In the genomic region with DNA sequence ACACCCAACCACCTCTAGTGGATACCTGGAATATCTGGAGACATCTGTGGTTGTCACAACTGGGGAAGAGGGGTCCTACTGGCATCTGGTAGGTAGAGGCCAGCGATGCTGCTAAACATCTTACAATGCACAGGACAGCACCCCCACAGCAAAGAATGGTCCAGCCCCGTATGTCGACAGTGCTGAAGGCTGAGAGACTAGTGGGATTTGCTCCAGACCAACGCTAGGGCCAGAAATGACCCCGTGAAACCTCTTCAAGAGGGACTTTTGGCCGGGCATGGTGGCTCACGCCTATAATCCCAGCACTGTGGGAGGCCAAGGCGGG, we compare ENCODE assay signal across 17 cellular contexts. TPM values are rescaled to one million over a fixed set of nuclear protein-coding genes. Genes with fewer than 3 reads are reported as not detected.
DNase-seq lines count a peak whose midpoint lies in the region; ATAC-seq and TF ChIP-seq lines count a peak whose summit lies in the region.
"Had no signal": no experiment of that assay in that cellular context is flagged by ENCODE, and none has a peak within 500 bp of the region (broad histone marks: within the 10 kb centered on the region; RNA-seq: fewer than 3 reads in every experiment).

No MANE protein-coding gene starts in this region.

- H3K27ac ChIP-seq in effector memory CD4-positive, alpha-beta T cell (ENCODE audit: insufficient read depth, low read length, poor library complexity, severe bottlenecking), result peak overlapping the region; percentile 68
- H3K27ac ChIP-seq in substantia nigra (ENCODE audit: low read depth, low read length, poor library complexity, severe bottlenecking), result peak overlapping the region; percentile 61
- H3K27ac ChIP-seq: parathyroid adenoma, uterus had no signal

- H3K27ac Mint-ChIP-seq in activated T-cell treated with anti-CD3 and anti-CD28 coated beads, Interleukin-2, amount 50 U/mL, for 72 hours, result peak overlapping the region; percentile 91
- H3K27ac Mint-ChIP-seq in T-cell (peak overlapping the region in 1 of 2 donors; percentile 98), progenitor cell of endocrine pancreas (no peak overlapping the region)

- H3K36me3 ChIP-seq in effector memory CD4-positive, alpha-beta T cell (ENCODE audit: control insufficient read depth, insufficient read depth, low read length), result no peaks in the 10 kb centered on the region
- H3K36me3 ChIP-seq: HAP-1, uterus had no signal

- H3K27me3 ChIP-seq in effector memory CD4-positive, alpha-beta T cell (replicated peaks; ENCODE audit: control insufficient read depth, insufficient read depth, low read length, poor library complexity, severe bottlenecking), result no peaks in the 10 kb centered on the region
- H3K27me3 ChIP-seq: uterus had no signal

- no peaks in the 10 kb centered on the region for H3K27me3 Mint-ChIP-seq in activated T-cell treated with anti-CD3 and anti-CD28 coated beads, Interleukin-2, amount 50 U/mL, for 72 hours (ENCODE audit: low read depth)
- H3K27me3 Mint-ChIP-seq in T-cell, result no peaks in the 10 kb centered on the region
- H3K27me3 Mint-ChIP-seq in progenitor cell of endocrine pancreas, result peaks cover 50% of the 10 kb centered on the region

- TF ChIP-seq CTCF in progenitor cell of endocrine pancreas (IDR thresholded peaks at IDR 0.05; ENCODE audit: unreplicated experiment), result no peak

- H3K4me1 ChIP-seq in effector memory CD4-positive, alpha-beta T cell (ENCODE audit: control insufficient read depth, insufficient read depth, low read length, poor library complexity, severe bottlenecking), result peaks cover 90% of the 10 kb centered on the region
- H3K4me1 ChIP-seq: parathyroid adenoma, uterus had no signal

- H3K9me3 ChIP-seq in effector memory CD4-positive, alpha-beta T cell (ENCODE audit: control insufficient read depth, low read length), result no peaks in the 10 kb centered on the region
- H3K9me3 ChIP-seq: HAP-1, mucosa of descending colon, uterus had no signal

- H3K36me3 Mint-ChIP-seq in activated T-cell treated with anti-CD3 and anti-CD28 coated beads, Interleukin-2, amount 50 U/mL, for 72 hours (ENCODE audit: insufficient read depth in 2 of 2), result peaks cover 6% of the 10 kb centered on the region in 2 donors
- H3K36me3 Mint-ChIP-seq in T-cell, result no peaks in the 10 kb centered on the region
- H3K36me3 Mint-ChIP-seq in progenitor cell of endocrine pancreas (ENCODE audit: insufficient read depth), result no peaks in the 10 kb centered on the region

- peaks cover 88% of the 10 kb centered on the region for H3K4me1 Mint-ChIP-seq in activated T-cell treated with anti-CD3 and anti-CD28 coated beads, Interleukin-2, amount 50 U/mL, for 72 hours (ENCODE audit: low read depth)
- H3K4me1 Mint-ChIP-seq in T-cell (peaks cover 0 to 98% (median 93%) of the 10 kb centered on the region in 3 donors), progenitor cell of endocrine pancreas (ENCODE audit: low read depth) (no peaks in the 10 kb centered on the region)

- CTCF ChIA-PET in T-cell (lab: Charles Lee), result interaction anchor here in 1 of 2 donors (0.6 kb wide), 1 partner anchor 944 kb away, joined by 3 read pairs; no protein-coding TSS in a partner anchor

- peak overlapping the region; percentile 23 to 99 for H3K4me3 Mint-ChIP-seq in activated T-cell treated with anti-CD3 and anti-CD28 coated beads, Interleukin-2, amount 50 U/mL, for 72 hours
- H3K4me3 Mint-ChIP-seq in T-cell, result peak overlapping the region; percentile 94 to 96 (median 95)
- no peak overlapping the region for H3K4me3 Mint-ChIP-seq in progenitor cell of endocrine pancreas (ENCODE audit: low read depth)

- DNase-seq in activated T-cell treated with anti-CD3 and anti-CD28 coated beads, Interleukin-2, amount 50 U/mL, for 72 hours, result no peak
- no peak for DNase-seq in activated T-cell treated with anti-CD3 and anti-CD28 coated beads, Interleukin-2, amount 50 U/mL, for 1 hour
- DNase-seq in T-cell (no peak), substantia nigra (lab: John Stamatoyannopoulos, UW) (no peak), NCI-H187 treated with DMSO at 0.1 percent for 48 hours (lab: John Stamatoyannopoulos, UW) (no peak), SIG-M5 treated with dmso at 0.1 percent for 504 hours (lab: John Stamatoyannopoulos, UW; ENCODE audit: unreplicated experiment) (no peak), progenitor cell of endocrine pancreas (ENCODE audit: low spot score, unreplicated experiment) (no peak)
- no peak for DNase-seq in effector memory CD4-positive, alpha-beta T cell
- DNase-seq: kidney glomerular epithelial cell; mucosa of descending colon; NCI-H2081 treated with DMSO at 0.1 percent for 48 hours; NCI-H69; small intestine; stimulated activated naive CD4-positive, alpha-beta T cell treated with Interleukin-2 at 50 U/mL for 16 hours; uterus had no signal

- POLR2A ChIA-PET in T-cell (lab: Charles Lee), result no interaction called here

- no peaks in the 10 kb centered on the region for H3K9me3 Mint-ChIP-seq in activated T-cell treated with anti-CD3 and anti-CD28 coated beads, Interleukin-2, amount 50 U/mL, for 72 hours
- H3K9me3 Mint-ChIP-seq in T-cell (no peaks in the 10 kb centered on the region), progenitor cell of endocrine pancreas (ENCODE audit: low read depth) (no peaks in the 10 kb centered on the region)

- peak overlapping the region; percentile 16 for H3K4me3 ChIP-seq in effector memory CD4-positive, alpha-beta T cell (ENCODE audit: insufficient read depth, low read depth, low read length, poor library complexity, severe bottlenecking)
- H3K4me3 ChIP-seq: HAP-1, mucosa of descending colon, uterus had no signal

- no peak for ATAC-seq in activated T-cell treated with anti-CD3 and anti-CD28 coated beads, Interleukin-2, amount 50 U/mL, for 72 hours (replicated peaks in 1 of 2)
- ATAC-seq in T-cell (replicated peaks in 1 of 4), result no peak
- ATAC-seq: mucosa of descending colon had no signal

RNA-seq across cellular contexts. Expression of gene PREX1, which starts 7.2 kb away (rescaled TPM):
- total RNA-seq in activated T-cell treated with anti-CD3 and anti-CD28 coated beads, Interleukin-2, amount 50 U/mL, for 72 hours, result 100 to 1,000 TPM in 1 of 2 donors, 10 to 100 TPM in 1; 85.6 to 112 TPM
- total RNA-seq in T-cell (100 to 1,000 TPM in 4 of 5 donors, 10 to 100 TPM in 1; 99.2 to 181 (median 137) TPM), progenitor cell of endocrine pancreas (2.9 and 3.7 TPM in 2 replicates)

Comparison
In these comparisons a context has a peak if more than half of its experiments do, and no peak if none do; other contexts are left out.
1. RNA of gene PREX1, which starts 7.2 kb away (total RNA-seq): 99.2 to 181 TPM in T-cell and 85.6 to 112 TPM in activated T-cell treated with anti-CD3 and anti-CD28 coated beads, Interleukin-2, amount 50 U/mL, for 72 hours; 2.9 to 3.7 TPM in progenitor cell of endocrine pancreas; every median in the first group is over 10 times any median in the second.